1 cellular context compared by ENCODE assay signal in genomic region chr4:10183462-10183861, GRCh38.
A peak's percentile ranks its signal among the peaks of the same experiment; 100 is the strongest.
TF ChIP-seq lines count a peak whose summit lies in the region.

No MANE protein-coding gene starts in this region.

TF ChIP-seq in K562, 482 proteins besides CTCF, POLR2A, EP300 and RAD21 (continued from another document and continues in another):
- TF ChIP-seq GTF3C2 (IDR thresholded peaks at IDR 0.05; ENCODE audit: borderline replicate concordance, extremely low read depth, insufficient read length) (no peak), HNRNPH1 (optimal IDR thresholded peaks at IDR 0.05; ENCODE audit: low read depth, low read length) (no peak), RBM14 (IDR thresholded peaks at IDR 0.05; ENCODE audit: borderline replicate concordance, insufficient read depth, low read depth, low read length) (no peak), SNRNP70 (optimal IDR thresholded peaks at IDR 0.05; ENCODE audit: low read depth, low read length) (no peak), ATF2 (CRISPR knock-in tag; IDR thresholded peaks at IDR 0.05) (no peak), CBFB (CRISPR knock-in tag; IDR thresholded peaks at IDR 0.05) (no peak), ZNF197 (CRISPR knock-in tag; IDR thresholded peaks at IDR 0.05; ENCODE audit: low read depth) (peak; percentile 87), PHB (CRISPR knock-in tag; IDR thresholded peaks at IDR 0.05) (no peak), FOXK2 (conservative IDR thresholded peaks at IDR 0.05 in 1 of 2, IDR thresholded peaks at IDR 0.05 in 1 of 2; ENCODE audit: low read depth in 2 of 2) (no peak), SETDB1 (IDR thresholded peaks at IDR 0.05; ENCODE audit: low read length) (no peak), NFE2 (IDR thresholded peaks at IDR 0.05; ENCODE audit: low read depth) (no peak), DPF2 (IDR thresholded peaks at IDR 0.05) (no peak), ZNF253 (CRISPR knock-in tag; conservative IDR thresholded peaks at IDR 0.05) (peak; percentile 3; the same call in 1 of the 2 replicates), KAT2B (IDR thresholded peaks at IDR 0.05; ENCODE audit: low read depth, low read length) (no peak), BRF1 (IDR thresholded peaks at IDR 0.05; ENCODE audit: borderline replicate concordance, extremely low read depth, insufficient read length) (no peak), JUND (IDR thresholded peaks at IDR 0.05; ENCODE audit: borderline replicate concordance, low read depth, low read length) (no peak), JUND (tag; IDR thresholded peaks at IDR 0.05; ENCODE audit: borderline replicate concordance, low read depth, low read length) (no peak; the same call in 2 of the 3 replicates), POLR2G (IDR thresholded peaks at IDR 0.05; ENCODE audit: low read depth, low read length) (no peak), NR3C1 (CRISPR knock-in tag; IDR thresholded peaks at IDR 0.05) (no peak), ZNF239 (CRISPR knock-in tag; IDR thresholded peaks at IDR 0.05) (peak; percentile 80), RAD51 (IDR thresholded peaks at IDR 0.05; ENCODE audit: borderline replicate concordance, low read depth) (no peak), ZBTB40 (IDR thresholded peaks at IDR 0.05) (no peak), ZBTB40 (CRISPR knock-in tag; IDR thresholded peaks at IDR 0.05) (no peak), KAT8 (IDR thresholded peaks at IDR 0.05; ENCODE audit: low read depth) (no peak), ZNF717 (CRISPR knock-in tag; IDR thresholded peaks at IDR 0.05) (no peak), E2F5 (CRISPR knock-in tag; IDR thresholded peaks at IDR 0.05) (no peak), CTCFL (IDR thresholded peaks at IDR 0.05; ENCODE audit: borderline replicate concordance, insufficient read depth, low read depth, low read length, poor library complexity, severe bottlenecking) (no peak), ZNF583 (CRISPR knock-in tag; IDR thresholded peaks at IDR 0.05) (peak; percentile 91), TGIF2 (CRISPR knock-in tag; IDR thresholded peaks at IDR 0.05) (no peak), SAFB2 (IDR thresholded peaks at IDR 0.05; ENCODE audit: borderline replicate concordance, low read depth, low read length, severe bottlenecking) (no peak), CGGBP1 (CRISPR knock-in tag; IDR thresholded peaks at IDR 0.05) (no peak), MAFG (tag; conservative IDR thresholded peaks at IDR 0.05) (peak; percentile 14; the same call in 1 of the 2 replicates), SLC30A9 (CRISPR knock-in tag; IDR thresholded peaks at IDR 0.05) (no peak), HOXB6 (CRISPR knock-in tag; IDR thresholded peaks at IDR 0.05; ENCODE audit: borderline replicate concordance) (no peak), TFAM (CRISPR knock-in tag; conservative IDR thresholded peaks at IDR 0.05) (no peak), MNT (conservative IDR thresholded peaks at IDR 0.05) (0 out of 4 replicates have a peak, but pooled peaks of 1 of the 2 experiments have one; percentile 13), MEF2A (IDR thresholded peaks at IDR 0.05; ENCODE audit: control insufficient read depth, low read depth, low read length) (no peak)
- TF ChIP-seq, protein P1, sequence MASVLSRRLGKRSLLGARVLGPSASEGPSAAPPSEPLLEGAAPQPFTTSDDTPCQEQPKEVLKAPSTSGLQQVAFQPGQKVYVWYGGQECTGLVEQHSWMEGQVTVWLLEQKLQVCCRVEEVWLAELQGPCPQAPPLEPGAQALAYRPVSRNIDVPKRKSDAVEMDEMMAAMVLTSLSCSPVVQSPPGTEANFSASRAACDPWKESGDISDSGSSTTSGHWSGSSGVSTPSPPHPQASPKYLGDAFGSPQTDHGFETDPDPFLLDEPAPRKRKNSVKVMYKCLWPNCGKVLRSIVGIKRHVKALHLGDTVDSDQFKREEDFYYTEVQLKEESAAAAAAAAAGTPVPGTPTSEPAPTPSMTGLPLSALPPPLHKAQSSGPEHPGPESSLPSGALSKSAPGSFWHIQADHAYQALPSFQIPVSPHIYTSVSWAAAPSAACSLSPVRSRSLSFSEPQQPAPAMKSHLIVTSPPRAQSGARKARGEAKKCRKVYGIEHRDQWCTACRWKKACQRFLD (CRISPR knock-in tag; IDR thresholded peaks at IDR 0.05), result no peak; the same call in 1 of the 2 replicates
- TF ChIP-seq, protein P2, sequence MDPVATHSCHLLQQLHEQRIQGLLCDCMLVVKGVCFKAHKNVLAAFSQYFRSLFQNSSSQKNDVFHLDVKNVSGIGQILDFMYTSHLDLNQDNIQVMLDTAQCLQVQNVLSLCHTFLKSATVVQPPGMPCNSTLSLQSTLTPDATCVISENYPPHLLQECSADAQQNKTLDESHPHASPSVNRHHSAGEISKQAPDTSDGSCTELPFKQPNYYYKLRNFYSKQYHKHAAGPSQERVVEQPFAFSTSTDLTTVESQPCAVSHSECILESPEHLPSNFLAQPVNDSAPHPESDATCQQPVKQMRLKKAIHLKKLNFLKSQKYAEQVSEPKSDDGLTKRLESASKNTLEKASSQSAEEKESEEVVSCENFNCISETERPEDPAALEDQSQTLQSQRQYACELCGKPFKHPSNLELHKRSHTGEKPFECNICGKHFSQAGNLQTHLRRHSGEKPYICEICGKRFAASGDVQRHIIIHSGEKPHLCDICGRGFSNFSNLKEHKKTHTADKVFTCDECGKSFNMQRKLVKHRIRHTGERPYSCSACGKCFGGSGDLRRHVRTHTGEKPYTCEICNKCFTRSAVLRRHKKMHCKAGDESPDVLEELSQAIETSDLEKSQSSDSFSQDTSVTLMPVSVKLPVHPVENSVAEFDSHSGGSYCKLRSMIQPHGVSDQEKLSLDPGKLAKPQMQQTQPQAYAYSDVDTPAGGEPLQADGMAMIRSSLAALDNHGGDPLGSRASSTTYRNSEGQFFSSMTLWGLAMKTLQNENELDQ (CRISPR knock-in tag; IDR thresholded peaks at IDR 0.05; ENCODE audit: borderline replicate concordance), result no peak
